In the genomic region with DNA sequence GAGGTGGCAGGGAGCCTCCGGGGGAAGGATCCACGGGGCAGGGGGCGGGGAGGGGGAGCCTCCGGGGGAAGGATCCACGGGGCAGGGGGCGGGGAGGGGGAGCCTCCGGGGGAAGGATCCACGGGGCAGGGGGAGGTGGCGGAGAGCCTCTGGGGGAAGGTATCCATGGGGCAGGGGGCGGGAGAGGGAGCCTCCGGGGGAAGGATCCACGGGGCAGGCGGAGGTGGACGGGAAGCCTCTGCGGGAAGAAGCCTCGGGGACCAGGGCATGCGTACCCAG, we compare ENCODE assay signal across 6 cellular contexts. TPM values are rescaled to one million over a fixed set of nuclear protein-coding genes. Genes with fewer than 3 reads are reported as not detected.
DNase-seq lines count a peak whose midpoint lies in the region; ATAC-seq and TF ChIP-seq lines count a peak whose summit lies in the region.
"Not testable (repeated sequence)": the region's sequence is repeated elsewhere in the genome, so short reads cannot be mapped to it uniquely, and the experiment has no call there.

No MANE protein-coding gene starts in this region.

- TF ChIP-seq CTCF in sigmoid colon (IDR thresholded peaks at IDR 0.05); suprapubic skin (IDR thresholded peaks at IDR 0.05): not testable (repeated sequence)

- H3K4me3 ChIP-seq in neuronal stem cell (ENCODE audit: low read length in 2 of 2); sigmoid colon; suprapubic skin: not testable (repeated sequence)

- not testable (repeated sequence) for H3K18ac ChIP-seq in neuronal stem cell (ENCODE audit: low read length)

- not testable (repeated sequence) for H3K4me2 ChIP-seq in neuronal stem cell (ENCODE audit: insufficient read depth, low read length, poor library complexity, severe bottlenecking)

- H2BK5ac ChIP-seq in neuronal stem cell (ENCODE audit: low read length), result not testable (repeated sequence)

- H2BK12ac ChIP-seq in neuronal stem cell (ENCODE audit: low read length), result not testable (repeated sequence)

- H3K36me3 ChIP-seq in neuronal stem cell (replicated peaks in 1 of 2; ENCODE audit: control insufficient read depth in 2 of 2, insufficient read depth in 2 of 2, low read length in 2 of 2) (peaks cover 21 to 33% of the 10 kb centered on the region in 2 donors), suprapubic skin (peaks cover 10% of the 10 kb centered on the region)
- H3K36me3 ChIP-seq in sigmoid colon, result not testable (repeated sequence)

- peaks cover 0 to 11% of the 10 kb centered on the region in 2 donors for H3K9me3 ChIP-seq in neuronal stem cell (replicated peaks in 1 of 2; ENCODE audit: control insufficient read depth in 2 of 2, insufficient read depth in 1 of 2, low read depth in 1 of 2, low read length in 2 of 2)
- not testable (repeated sequence) for H3K9me3 ChIP-seq in sigmoid colon, suprapubic skin

- not testable (repeated sequence) for H2AK5ac ChIP-seq in neuronal stem cell (ENCODE audit: low read depth, low read length)

- TF ChIP-seq POLR2A in sigmoid colon (IDR thresholded peaks at IDR 0.05); suprapubic skin (IDR thresholded peaks at IDR 0.05): not testable (repeated sequence)

- H2BK120ac ChIP-seq in neuronal stem cell (ENCODE audit: low read depth, low read length), result not testable (repeated sequence)

- TF ChIP-seq EP300 in sigmoid colon (IDR thresholded peaks at IDR 0.05); suprapubic skin (IDR thresholded peaks at IDR 0.05): not testable (repeated sequence)

- intact Hi-C loops in Right ventricle myocardium inferior (cut with DNase I); left ventricle myocardium superior (cut with micrococcal nuclease); sigmoid colon (cut with DNase I): not testable (repeated sequence)

- H4K8ac ChIP-seq in neuronal stem cell (ENCODE audit: low read depth, low read length), result not testable (repeated sequence)

- peak overlapping the region; percentile 38 for H3K14ac ChIP-seq in neuronal stem cell (ENCODE audit: low read length)

- peak overlapping the region; percentile 89 for H3K23ac ChIP-seq in neuronal stem cell (ENCODE audit: low read depth, low read length, poor library complexity)

- not testable (repeated sequence) for H2AFZ ChIP-seq in neuronal stem cell (ENCODE audit: low read length)

- no CpG with 5 or more reads among the region's 17 CpGs for whole genome bisulfite sequencing in neuronal stem cell (ENCODE audit: extremely low coverage in 2 of 2, insufficient read length in 2 of 2, insufficient replicate concordance in 1 of 2), 2 donors
- 94 to 96% methylated on average over 17 of the region's 17 CpGs for WGBS in sigmoid colon, 2 donors
- WGBS in suprapubic skin, result 94% methylated on average over 12 of the region's 17 CpGs

- not testable (repeated sequence) for ATAC-seq in Right ventricle myocardium inferior, left ventricle myocardium superior

- not testable (repeated sequence) for H3K9ac ChIP-seq in neuronal stem cell (ENCODE audit: low read depth, low read length, poor library complexity)

- H3K4me1 ChIP-seq in neuronal stem cell (ENCODE audit: control insufficient read depth in 2 of 2, insufficient read depth in 1 of 2, low read depth in 1 of 2, low read length in 2 of 2); sigmoid colon; suprapubic skin: not testable (repeated sequence)

- peak; percentile 30 for DNase-seq in ecto neural progenitor cell (ENCODE audit: low spot score)
- peak; percentile 31 for DNase-seq in Right ventricle myocardium inferior (ENCODE audit: missing footprints)
- peak; percentile 16 for DNase-seq in left ventricle myocardium superior
- DNase-seq in neuronal stem cell (ENCODE audit: low spot score), result not testable (repeated sequence)
- peak; percentile 56 for DNase-seq in sigmoid colon
- DNase-seq in suprapubic skin (ENCODE audit: low spot score in 2 of 2), result peak; percentile 62 to 75

- not testable (repeated sequence) for H2BK15ac ChIP-seq in neuronal stem cell (ENCODE audit: low read length)

- not testable (repeated sequence) for H4K91ac ChIP-seq in neuronal stem cell (ENCODE audit: low read depth, low read length, poor library complexity)

- H3K27ac ChIP-seq in neuronal stem cell (replicated peaks; ENCODE audit: low read length); sigmoid colon; suprapubic skin: not testable (repeated sequence)

- not testable (repeated sequence) for H3K4ac ChIP-seq in neuronal stem cell (ENCODE audit: low read length)

- H3K27me3 ChIP-seq in neuronal stem cell (ENCODE audit: control insufficient read depth in 3 of 3, insufficient read depth in 3 of 3, low read depth in 1 of 3, low read length in 3 of 3); sigmoid colon; suprapubic skin: not testable (repeated sequence)

- peaks cover 36% of the 10 kb centered on the region for H3K79me1 ChIP-seq in neuronal stem cell (ENCODE audit: low read depth, low read length)

RNA-seq across cellular contexts. Expression of a gene that starts 11.2 kb away (rescaled TPM):
- total RNA-seq in Right ventricle myocardium inferior, result 8.2 TPM
- 7.6 TPM for total RNA-seq in left ventricle myocardium superior
- polyA plus RNA-seq in neuronal stem cell (2013, experiment 1 of 2), result 16.6 TPM
- polyA plus RNA-seq in neuronal stem cell (2013, experiment 2 of 2), result 16.2 TPM
- total RNA-seq in sigmoid colon, result 1 to 10 TPM; 2.1 to 6.4 (median 2.5) TPM
- 10 to 100 TPM in 1 of 3 donors, 1 to 10 TPM in 2; 1.8 to 10.7 (median 3.2) TPM for polyA plus RNA-seq in sigmoid colon
- total RNA-seq in suprapubic skin, result 1 to 10 TPM; 7.0 to 9.8 (median 7.9) TPM
